In genomic region chr6:13927203-13927602, GRCh38 we compare ENCODE assay signal across 1 cellular context.
TF ChIP-seq lines count a peak whose summit lies in the region.

No MANE protein-coding gene starts in this region.

TF ChIP-seq in SK-N-SH treated with all-trans-retinoic acid at 6 μM for 48 hours, 23 proteins besides CTCF, POLR2A, EP300 and RAD21 (continued from another document):
- no peak for TF ChIP-seq TSHZ2 (CRISPR knock-in tag; IDR thresholded peaks at IDR 0.05)
- no peak for TF ChIP-seq TOX (CRISPR knock-in tag; IDR thresholded peaks at IDR 0.05; ENCODE audit: borderline replicate concordance)
- no peak for TF ChIP-seq BACH2 (CRISPR knock-in tag; IDR thresholded peaks at IDR 0.05; ENCODE audit: borderline replicate concordance)
- no peak for TF ChIP-seq SNAI2 (CRISPR knock-in tag; IDR thresholded peaks at IDR 0.05)
